Comparison of ENCODE assay signal across 21 cellular contexts in the genomic region with DNA sequence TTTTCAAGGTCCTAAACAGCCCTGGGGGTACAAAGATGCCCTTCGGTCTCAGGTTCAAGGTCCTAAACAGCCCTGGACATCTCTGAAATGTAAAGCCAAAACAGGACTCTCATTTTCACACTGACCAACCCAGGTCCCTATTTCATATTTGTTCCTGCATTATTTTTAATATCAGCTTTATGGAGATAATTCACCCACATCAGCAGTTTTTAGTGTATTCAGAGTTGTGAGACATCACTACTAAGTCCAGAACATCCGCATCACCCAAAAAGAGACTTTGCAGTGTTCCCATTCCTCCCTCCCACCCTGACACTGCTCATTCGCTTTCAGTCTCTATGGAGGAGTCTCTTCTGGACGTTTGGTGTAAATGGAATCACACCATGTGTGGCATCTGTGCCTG.
"Had no signal": no experiment of that assay in that cellular context is flagged by ENCODE, and none has a peak within 500 bp of the region (broad histone marks: within the 10 kb centered on the region; RNA-seq: fewer than 3 reads in every experiment).

No MANE protein-coding gene starts in this region.

- H3K4me1 ChIP-seq: SJSA1 had no signal

- H3K9ac ChIP-seq: KMS-11 had no signal

- H3K4me2 ChIP-seq: KMS-11 had no signal

- H3K36me3 ChIP-seq: SJSA1 had no signal

- H3K4me3 ChIP-seq: SJSA1, SK-N-MC had no signal

- H3K27me3 ChIP-seq: SJSA1 had no signal

- H3K27ac ChIP-seq: HL-60, KMS-11, SJSA1, SK-N-MC had no signal

- DNase-seq: Kasumi-1, MM.1S, NCI-H1092 treated with DMSO at 0.1 percent for 48 hours, NCI-H1436, NCI-H187, NCI-H2029, NCI-H2081 treated with DMSO at 0.1 percent for 48 hours, NCI-H2171, NCI-H226, NCI-H446, NCI-H510A, NCI-H524 treated with DMSO at 0.1 percent for 48 hours, NCI-H69, NCI-H774, Right ventricle myocardium superior, RPMI8226, SIG-M5 had no signal
